In genomic region chr11:69209936-69210659, GRCh38 we compare ENCODE assay signal across 1 cellular context.
A peak's percentile ranks its signal among the peaks of the same experiment; 100 is the strongest.
TF ChIP-seq lines count a peak whose summit lies in the region.

No MANE protein-coding gene starts in this region.

TF ChIP-seq in K562, 482 proteins besides CTCF, POLR2A, EP300 and RAD21 (continued from another document and continues in another):
- no peak for TF ChIP-seq GMEB1 (CRISPR knock-in tag; IDR thresholded peaks at IDR 0.05)
- TF ChIP-seq RCOR1 (IDR thresholded peaks at IDR 0.05; ENCODE audit: borderline replicate concordance in 1 of 2, low read depth in 2 of 2, low read length in 2 of 2), result 0 out of 4 replicates have a peak, but pooled peaks of 1 of the 2 experiments have one; percentile 16
- TF ChIP-seq BCOR (IDR thresholded peaks at IDR 0.05), result no peak
- TF ChIP-seq PTRF (tag; IDR thresholded peaks at IDR 0.05), result no peak
- TF ChIP-seq ZNF75A (CRISPR knock-in tag; IDR thresholded peaks at IDR 0.05), result no peak
- no peak for TF ChIP-seq TCFL5 (CRISPR knock-in tag; conservative IDR thresholded peaks at IDR 0.05)
- TF ChIP-seq ZNF551 (CRISPR knock-in tag; IDR thresholded peaks at IDR 0.05), result no peak
- no peak for TF ChIP-seq SIRT6 (IDR thresholded peaks at IDR 0.05; ENCODE audit: low read depth, low read length)
- no peak for TF ChIP-seq CHD2 (IDR thresholded peaks at IDR 0.05; ENCODE audit: low read depth, low read length)
- TF ChIP-seq NEUROD1 (IDR thresholded peaks at IDR 0.05; ENCODE audit: borderline replicate concordance, low read depth, low read length, partially characterized antibody), result no peak
- no peak for TF ChIP-seq E2F5 (CRISPR knock-in tag; IDR thresholded peaks at IDR 0.05)
- TF ChIP-seq TFAP4 (CRISPR knock-in tag; IDR thresholded peaks at IDR 0.05; ENCODE audit: borderline replicate concordance), result peak; percentile 71; the same call in 1 of the 2 replicates
- peak; percentile 59; the same call in 1 of the 2 replicates for TF ChIP-seq MAFK (IDR thresholded peaks at IDR 0.05; ENCODE audit: low read length)
- no peak for TF ChIP-seq SAP30 (IDR thresholded peaks at IDR 0.05; ENCODE audit: borderline replicate concordance, insufficient read depth, low read depth, low read length, poor library complexity, severe bottlenecking)
- no peak for TF ChIP-seq ZNF707 (CRISPR knock-in tag; conservative IDR thresholded peaks at IDR 0.05)
- no peak for TF ChIP-seq BMI1 (IDR thresholded peaks at IDR 0.05; ENCODE audit: low read length)
- TF ChIP-seq CBFA2T3 (IDR thresholded peaks at IDR 0.05), result no peak
- no peak for TF ChIP-seq ZZZ3 (IDR thresholded peaks at IDR 0.05)
- no peak for TF ChIP-seq E2F4 (CRISPR knock-in tag; IDR thresholded peaks at IDR 0.05; ENCODE audit: low read depth)
- TF ChIP-seq AFF4 (CRISPR knock-in tag; IDR thresholded peaks at IDR 0.05), result no peak
- no peak for TF ChIP-seq PTBP1 (IDR thresholded peaks at IDR 0.05; ENCODE audit: low read depth, low read length)
- no peak for TF ChIP-seq TCF15 (CRISPR knock-in tag; IDR thresholded peaks at IDR 0.05)
- no peak for TF ChIP-seq ARID3A (IDR thresholded peaks at IDR 0.05; ENCODE audit: borderline replicate concordance, low read depth, low read length)
- no peak for TF ChIP-seq MYNN (IDR thresholded peaks at IDR 0.05)
- no peak for TF ChIP-seq MYNN (CRISPR knock-in tag; IDR thresholded peaks at IDR 0.05)
- TF ChIP-seq SIX5 (IDR thresholded peaks at IDR 0.05; ENCODE audit: borderline replicate concordance in 1 of 2, insufficient read depth in 1 of 2, low read depth in 1 of 2, low read length in 2 of 2), result no peak
- no peak for TF ChIP-seq MEF2A (IDR thresholded peaks at IDR 0.05; ENCODE audit: control insufficient read depth, low read depth, low read length)
- peak; percentile 53 for TF ChIP-seq MAFG (tag; conservative IDR thresholded peaks at IDR 0.05)
- no peak for TF ChIP-seq POLR3G (IDR thresholded peaks at IDR 0.05; ENCODE audit: extremely low read depth, insufficient read length, insufficient replicate concordance)
- no peak for TF ChIP-seq RFX1 (IDR thresholded peaks at IDR 0.05)
- no peak for TF ChIP-seq CREB5 (CRISPR knock-in tag; IDR thresholded peaks at IDR 0.05)
- no peak for TF ChIP-seq ZNF280A (IDR thresholded peaks at IDR 0.05; ENCODE audit: low read depth, partially characterized antibody)
- TF ChIP-seq SETDB1 (IDR thresholded peaks at IDR 0.05; ENCODE audit: low read length), result no peak
- no peak for TF ChIP-seq ZBTB40 (IDR thresholded peaks at IDR 0.05)
- TF ChIP-seq ZBTB40 (CRISPR knock-in tag; IDR thresholded peaks at IDR 0.05), result no peak
- no peak for TF ChIP-seq ZBTB17 (CRISPR knock-in tag; IDR thresholded peaks at IDR 0.05)
- TF ChIP-seq MCM3 (IDR thresholded peaks at IDR 0.05), result no peak
- TF ChIP-seq C11orf30 (IDR thresholded peaks at IDR 0.05; ENCODE audit: low read depth), result peak; percentile 74
